ENCODE assay signal across 8 cellular contexts in the genomic region with DNA sequence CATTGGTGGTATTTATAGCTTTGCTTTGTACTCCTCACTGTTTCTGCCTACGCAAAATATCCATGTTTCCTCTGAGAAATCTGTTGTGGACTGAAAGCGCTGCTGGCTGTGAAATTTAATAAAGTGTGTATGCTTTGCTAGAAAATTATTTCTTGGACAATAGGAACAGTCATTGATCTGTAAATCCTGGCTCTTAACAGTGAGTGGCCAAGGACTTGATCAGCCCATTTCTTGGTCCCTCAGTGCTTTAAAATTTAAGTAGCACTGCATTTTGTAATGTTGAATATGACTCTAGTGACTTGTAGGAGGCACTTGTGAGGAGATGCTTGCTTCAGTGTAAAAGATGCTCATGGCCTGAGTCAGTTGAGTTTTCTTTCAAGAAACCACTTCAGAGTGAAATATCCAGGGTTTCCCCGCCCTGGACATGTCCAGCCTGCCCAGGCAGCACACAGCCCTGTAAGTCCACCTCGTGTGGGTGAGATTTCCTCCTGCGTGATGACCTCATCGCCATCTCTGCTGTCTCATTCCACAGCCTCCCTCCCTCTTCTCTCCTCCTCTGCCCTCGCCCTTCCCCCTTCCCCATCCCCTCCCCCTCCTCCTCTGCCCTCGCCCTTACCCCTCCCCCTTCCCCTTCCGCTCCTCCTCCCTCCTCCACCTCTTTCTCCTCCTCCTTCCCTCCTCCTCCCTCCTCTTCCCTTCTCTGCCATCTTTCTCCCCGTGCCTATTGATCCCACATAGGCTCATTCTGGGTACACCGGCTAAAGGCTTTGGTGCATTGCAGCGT. TPM values are rescaled to one million over a fixed set of nuclear protein-coding genes. Genes with fewer than 3 reads are reported as not detected.
A peak's percentile ranks its signal among the peaks of the same experiment; 100 is the strongest.
DNase-seq lines count a peak whose midpoint lies in the region; TF ChIP-seq lines count a peak whose summit lies in the region.

No MANE protein-coding gene starts in this region.

- no peak for TF ChIP-seq EP300 in suprapubic skin (IDR thresholded peaks at IDR 0.05)

- H3K27me3 ChIP-seq in adrenal gland (no peaks in the 10 kb centered on the region), suprapubic skin (no peaks in the 10 kb centered on the region)

- H3K4me1 ChIP-seq in adrenal gland (replicated peaks in 1 of 2) (peaks cover 6 to 18% of the 10 kb centered on the region in 2 donors), suprapubic skin (peaks cover 25% of the 10 kb centered on the region)

- no peak overlapping the region for H3K4me3 ChIP-seq in adrenal gland
- no peak overlapping the region for H3K4me3 ChIP-seq in suprapubic skin

- WGBS in adrenal gland, 4 donors = 40 to 46% (median 43%) methylated on average over 12 of the region's 12 CpGs
- 42% methylated on average over 12 of the region's 12 CpGs for WGBS in suprapubic skin

- peak; percentile 13 for DNase-seq in activated CD4-positive, alpha-beta T cell treated with anti-CD3 and anti-CD28 coated beads for 48 hours
- no peak for DNase-seq in activated CD4-positive, alpha-beta T cell treated with anti-CD3 and anti-CD28 coated beads for 1 hour
- DNase-seq in adrenal gland = peak; percentile 51 to 79 (median 69)
- peak; percentile 67 for DNase-seq in iPS DF 19.7 (ENCODE audit: low read depth, low spot score)
- no peak for DNase-seq in suprapubic skin (ENCODE audit: low spot score in 2 of 2)
- no peak for DNase-seq in 8988T
- no peak for DNase-seq in GOT3 (lab: John Stamatoyannopoulos, UW)
- no peak for DNase-seq in NCI-H1048 (lab: John Stamatoyannopoulos, UW)

- H3K27ac ChIP-seq in adrenal gland (peak overlapping the region in 4 of 5 donors; percentile 66 to 88 (median 76)), suprapubic skin (peak overlapping the region; percentile 67)

- no peak for TF ChIP-seq POLR2A in adrenal gland (IDR thresholded peaks at IDR 0.05)
- no peak for TF ChIP-seq POLR2A in suprapubic skin (IDR thresholded peaks at IDR 0.05)

- TF ChIP-seq CTCF in adrenal gland (IDR thresholded peaks at IDR 0.05) (no peak), suprapubic skin (IDR thresholded peaks at IDR 0.05) (no peak)

- H3K36me3 ChIP-seq in adrenal gland (replicated peaks in 1 of 2) (peaks cover 0 to 4% of the 10 kb centered on the region in 2 donors), suprapubic skin (peaks cover 23% of the 10 kb centered on the region)

- H3K9me3 ChIP-seq in adrenal gland (replicated peaks in 1 of 3) (no peaks in the 10 kb centered on the region), suprapubic skin (no peaks in the 10 kb centered on the region)

- intact Hi-C loops in adrenal gland (cut with DNase I) = no loop called here

RNA-seq across cellular contexts. Expression of a gene that starts 34.1 kb away (rescaled TPM):
- total RNA-seq in adrenal gland = 10 to 100 TPM; 21.7 to 87.6 (median 44.5) TPM
- 10 to 100 TPM; 18.5 to 33.8 (median 21.8) TPM for polyA plus RNA-seq in adrenal gland
- 10 to 100 TPM; 11.6 to 32.5 (median 24.3) TPM for total RNA-seq in suprapubic skin

Comparison
In these comparisons a context has a peak if more than half of its experiments do, and no peak if none do; other contexts are left out.
1. DNase-seq: peak in activated CD4-positive, alpha-beta T cell treated with anti-CD3 and anti-CD28 coated beads for 48 hours (single experiment), adrenal gland (7 of 7) and iPS DF 19.7 (single experiment); none in activated CD4-positive, alpha-beta T cell treated with anti-CD3 and anti-CD28 coated beads for 1 hour (single experiment), suprapubic skin (0 of 2), 8988T (single experiment), GOT3 (single experiment) and NCI-H1048 (single experiment).